Comparison of ENCODE assay signal across 13 cellular contexts in genomic region chr5:1782385-1783213, GRCh38. TPM values are rescaled to one million over a fixed set of nuclear protein-coding genes. Genes with fewer than 3 reads are reported as not detected.
DNase-seq lines count a peak whose midpoint lies in the region; ATAC-seq and TF ChIP-seq lines count a peak whose summit lies in the region.
"Had no signal": no experiment of that assay in that cellular context is flagged by ENCODE, and none has a peak within 500 bp of the region (broad histone marks: within the 10 kb centered on the region; RNA-seq: fewer than 3 reads in every experiment).

No MANE protein-coding gene starts in this region.

- H3K4me3 Mint-ChIP-seq in stimulated activated memory B cell treated with anti-CD40 and anti-IgM and Interleukin-4, amounts not matched to agents 10 μg/mL and 1 μg/mL and 100 μg/mL, for 72 hours = peak overlapping the region; percentile 57

- peaks cover 35% of the 10 kb centered on the region for H3K4me1 Mint-ChIP-seq in stimulated activated memory B cell treated with anti-CD40 and anti-IgM and Interleukin-4, amounts not matched to agents 10 μg/mL and 1 μg/mL and 100 μg/mL, for 72 hours

- ATAC-seq in GM21737 (IDR thresholded peaks at IDR 0.05; ENCODE audit: unreplicated experiment) = peak; percentile 8
- ATAC-seq in stimulated activated memory B cell treated with anti-CD40 and anti-IgM and Interleukin-4, amounts not matched to agents 10 μg/mL and 1 μg/mL and 100 μg/mL, for 72 hours = peak; percentile 1
- ATAC-seq in body of pancreas = no peak
- no peak for ATAC-seq in HG02678 (IDR thresholded peaks at IDR 0.05; ENCODE audit: unreplicated experiment)
- ATAC-seq in GM18519 (IDR thresholded peaks at IDR 0.05; ENCODE audit: low FRiP score, unreplicated experiment) = no peak
- ATAC-seq: Panc1 had no signal

- no peak overlapping the region for H3K27ac ChIP-seq in body of pancreas

- no peaks in the 10 kb centered on the region for H3K9me3 Mint-ChIP-seq in stimulated activated memory B cell treated with anti-CD40 and anti-IgM and Interleukin-4, amounts not matched to agents 10 μg/mL and 1 μg/mL and 100 μg/mL, for 72 hours

- TF ChIP-seq POLR2A in body of pancreas (IDR thresholded peaks at IDR 0.05) = no peak

- no peaks in the 10 kb centered on the region for H3K27me3 ChIP-seq in body of pancreas

- intact Hi-C loops in body of pancreas (cut with DNase I) = no loop called here

- H3K36me3 ChIP-seq in body of pancreas (replicated peaks in 1 of 2; ENCODE audit: insufficient read depth in 1 of 2, low read depth in 2 of 2) = no peaks in the 10 kb centered on the region

- WGBS in body of pancreas, 2 donors = 52 to 62% methylated on average over 14 of the region's 14 CpGs

- H3K4me3 ChIP-seq in body of pancreas = no peak overlapping the region

- H3K4me1 ChIP-seq in body of pancreas = peaks cover 13% of the 10 kb centered on the region

- peak overlapping the region; percentile 77 for H3K27ac Mint-ChIP-seq in stimulated activated memory B cell treated with anti-CD40 and anti-IgM and Interleukin-4, amounts not matched to agents 10 μg/mL and 1 μg/mL and 100 μg/mL, for 72 hours

- peak; percentile 53 for DNase-seq in activated effector memory CD4-positive, alpha-beta T cell treated with anti-CD3 and anti-CD28 coated beads, Interleukin-2, amount 50 U/mL, for 16 hours
- no peak for DNase-seq in activated effector memory CD4-positive, alpha-beta T cell treated with Interleukin-2 at 50 U/mL for 16 hours
- peak; percentile 85 for DNase-seq in NAMALWA (ENCODE audit: low spot score)
- DNase-seq in body of pancreas = no peak
- DNase-seq: EL; islet precursor cell; NCI-H1694; stimulated activated CD4-positive, alpha-beta T cell treated with anti-CD3 and anti-CD28 coated beads, Interleukin-1b, Interleukin-23, amount 100 ng/mL, for 48 hours had no signal

- no peaks in the 10 kb centered on the region for H3K36me3 Mint-ChIP-seq in stimulated activated memory B cell treated with anti-CD40 and anti-IgM and Interleukin-4, amounts not matched to agents 10 μg/mL and 1 μg/mL and 100 μg/mL, for 72 hours

- TF ChIP-seq CTCF in body of pancreas (IDR thresholded peaks at IDR 0.05) = no peak

- no peaks in the 10 kb centered on the region for H3K9me3 ChIP-seq in body of pancreas

- peaks cover 32% of the 10 kb centered on the region for H3K27me3 Mint-ChIP-seq in stimulated activated memory B cell treated with anti-CD40 and anti-IgM and Interleukin-4, amounts not matched to agents 10 μg/mL and 1 μg/mL and 100 μg/mL, for 72 hours

RNA-seq across cellular contexts. Expression of gene MRPL36, which starts 17.0 kb away (rescaled TPM):
- total RNA-seq in body of pancreas = 10 to 100 TPM in 1 of 2 donors, 1 to 10 TPM in 1; 4.9 to 16.3 TPM

RNA-seq across cellular contexts. Expression of gene NDUFS6, which starts 18.6 kb away (rescaled TPM):
- total RNA-seq in body of pancreas = 10 to 100 TPM; 12.5 to 41.9 TPM

Comparison
In these comparisons a context has a peak if more than half of its experiments do, and no peak if none do; other contexts are left out.
1. DNase-seq: peak in activated effector memory CD4-positive, alpha-beta T cell treated with anti-CD3 and anti-CD28 coated beads, Interleukin-2, amount 50 U/mL, for 16 hours (single experiment) and NAMALWA (single experiment); none in activated effector memory CD4-positive, alpha-beta T cell treated with Interleukin-2 at 50 U/mL for 16 hours (single experiment) and body of pancreas (0 of 4).
2. ATAC-seq: peak in GM21737 (single experiment) and stimulated activated memory B cell treated with anti-CD40 and anti-IgM and Interleukin-4, amounts not matched to agents 10 μg/mL and 1 μg/mL and 100 μg/mL, for 72 hours (single experiment); none in body of pancreas (single experiment), HG02678 (single experiment) and GM18519 (single experiment).